In the genomic region with DNA sequence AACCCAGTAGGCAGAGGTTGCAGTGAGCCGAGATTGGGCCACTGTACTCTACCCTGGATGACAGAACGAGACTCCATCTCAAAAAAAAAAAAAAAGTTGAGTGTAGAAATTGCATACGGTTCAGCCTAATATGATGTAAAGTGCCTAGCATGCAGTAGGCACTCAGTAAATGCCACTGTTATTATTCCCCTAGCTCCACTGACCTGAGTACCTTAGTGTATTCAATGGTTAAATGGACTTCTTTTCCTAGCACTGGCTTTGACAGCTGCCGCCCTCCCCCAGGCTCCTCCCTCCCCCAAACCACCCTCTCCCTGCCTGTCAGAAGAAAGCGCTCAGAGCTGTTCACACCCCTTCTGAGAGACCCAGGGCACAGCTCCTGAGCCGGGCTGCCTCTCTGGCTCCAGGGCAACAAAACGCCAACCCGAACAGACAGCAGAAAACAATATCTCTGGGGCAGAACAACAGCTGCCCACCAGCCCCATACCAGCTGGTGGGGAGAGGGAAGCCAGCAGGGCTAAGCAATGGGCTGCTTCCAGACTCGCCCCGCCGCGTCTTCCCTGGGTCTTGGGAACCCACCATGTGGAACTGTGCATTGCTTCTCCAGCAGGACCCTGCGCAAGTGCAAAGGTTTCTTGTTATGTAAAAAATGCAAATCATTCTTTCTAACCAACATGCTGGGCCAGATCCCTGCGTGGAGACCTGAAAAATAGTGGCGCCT, we compare ENCODE assay signal across 1 cellular context.
TF ChIP-seq lines count a peak whose summit lies in the region.

No MANE protein-coding gene starts in this region.

TF ChIP-seq in HepG2, 621 proteins besides CTCF, POLR2A, EP300 and RAD21 (continued from another document and continues in another):
- TF ChIP-seq, protein P1, sequence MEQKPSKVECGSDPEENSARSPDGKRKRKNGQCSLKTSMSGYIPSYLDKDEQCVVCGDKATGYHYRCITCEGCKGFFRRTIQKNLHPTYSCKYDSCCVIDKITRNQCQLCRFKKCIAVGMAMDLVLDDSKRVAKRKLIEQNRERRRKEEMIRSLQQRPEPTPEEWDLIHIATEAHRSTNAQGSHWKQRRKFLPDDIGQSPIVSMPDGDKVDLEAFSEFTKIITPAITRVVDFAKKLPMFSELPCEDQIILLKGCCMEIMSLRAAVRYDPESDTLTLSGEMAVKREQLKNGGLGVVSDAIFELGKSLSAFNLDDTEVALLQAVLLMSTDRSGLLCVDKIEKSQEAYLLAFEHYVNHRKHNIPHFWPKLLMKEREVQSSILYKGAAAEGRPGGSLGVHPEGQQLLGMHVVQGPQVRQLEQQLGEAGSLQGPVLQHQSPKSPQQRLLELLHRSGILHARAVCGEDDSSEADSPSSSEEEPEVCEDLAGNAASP (CRISPR knock-in tag; IDR thresholded peaks at IDR 0.05; ENCODE audit: borderline replicate concordance): no peak
- TF ChIP-seq, protein P2, sequence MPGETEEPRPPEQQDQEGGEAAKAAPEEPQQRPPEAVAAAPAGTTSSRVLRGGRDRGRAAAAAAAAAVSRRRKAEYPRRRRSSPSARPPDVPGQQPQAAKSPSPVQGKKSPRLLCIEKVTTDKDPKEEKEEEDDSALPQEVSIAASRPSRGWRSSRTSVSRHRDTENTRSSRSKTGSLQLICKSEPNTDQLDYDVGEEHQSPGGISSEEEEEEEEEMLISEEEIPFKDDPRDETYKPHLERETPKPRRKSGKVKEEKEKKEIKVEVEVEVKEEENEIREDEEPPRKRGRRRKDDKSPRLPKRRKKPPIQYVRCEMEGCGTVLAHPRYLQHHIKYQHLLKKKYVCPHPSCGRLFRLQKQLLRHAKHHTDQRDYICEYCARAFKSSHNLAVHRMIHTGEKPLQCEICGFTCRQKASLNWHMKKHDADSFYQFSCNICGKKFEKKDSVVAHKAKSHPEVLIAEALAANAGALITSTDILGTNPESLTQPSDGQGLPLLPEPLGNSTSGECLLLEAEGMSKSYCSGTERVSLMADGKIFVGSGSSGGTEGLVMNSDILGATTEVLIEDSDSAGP (CRISPR knock-in tag; IDR thresholded peaks at IDR 0.05; ENCODE audit: borderline replicate concordance): 0 out of 2 replicates have a peak, but pooled peaks have one; percentile 13
- TF ChIP-seq ZNF234 (CRISPR knock-in tag; conservative IDR thresholded peaks at IDR 0.05) (no peak), NR3C1 (CRISPR knock-in tag; IDR thresholded peaks at IDR 0.05) (no peak), ZNF850 (CRISPR knock-in tag; conservative IDR thresholded peaks at IDR 0.05) (no peak), MBNL3 (CRISPR knock-in tag; conservative IDR thresholded peaks at IDR 0.05) (no peak), ZNF549 (CRISPR knock-in tag; IDR thresholded peaks at IDR 0.05) (no peak), NR2F6 (IDR thresholded peaks at IDR 0.05) (no peak), NR2F6 (CRISPR knock-in tag; IDR thresholded peaks at IDR 0.05) (0 out of 2 replicates have a peak, but pooled peaks have one; percentile 9), ZNF382 (CRISPR knock-in tag; IDR thresholded peaks at IDR 0.05; ENCODE audit: borderline replicate concordance) (no peak), MTF2 (CRISPR knock-in tag; IDR thresholded peaks at IDR 0.05; ENCODE audit: borderline replicate concordance) (0 out of 2 replicates have a peak, but pooled peaks have one; percentile 46), ZNF720 (CRISPR knock-in tag; IDR thresholded peaks at IDR 0.05) (no peak), SMAD1 (CRISPR knock-in tag; IDR thresholded peaks at IDR 0.05; ENCODE audit: borderline replicate concordance, low read depth) (no peak), SMARCE1 (IDR thresholded peaks at IDR 0.05; ENCODE audit: borderline replicate concordance) (no peak), NCOA1 (CRISPR knock-in tag; IDR thresholded peaks at IDR 0.05) (no peak), ZNF737 (CRISPR knock-in tag; IDR thresholded peaks at IDR 0.05; ENCODE audit: borderline replicate concordance) (no peak), ZSCAN21 (CRISPR knock-in tag; IDR thresholded peaks at IDR 0.05; ENCODE audit: borderline replicate concordance) (no peak; the same call in 1 of the 2 replicates), NFE2L1 (CRISPR knock-in tag; IDR thresholded peaks at IDR 0.05; ENCODE audit: borderline replicate concordance) (no peak), FOXO1 (CRISPR knock-in tag; IDR thresholded peaks at IDR 0.05) (no peak), KDM3A (CRISPR knock-in tag; IDR thresholded peaks at IDR 0.05; ENCODE audit: low read depth) (0 out of 2 replicates have a peak, but pooled peaks have one; percentile 13), CHD4 (IDR thresholded peaks at IDR 0.05; ENCODE audit: borderline replicate concordance, low read length) (no peak), PCBP1 (IDR thresholded peaks at IDR 0.05; ENCODE audit: borderline replicate concordance, low read depth, low read length) (no peak), NPAS2 (CRISPR knock-in tag; IDR thresholded peaks at IDR 0.05; ENCODE audit: borderline replicate concordance) (no peak), SOX6 (IDR thresholded peaks at IDR 0.05) (no peak), SOX6 (CRISPR knock-in tag; IDR thresholded peaks at IDR 0.05) (no peak), ZMYM3 (CRISPR knock-in tag; IDR thresholded peaks at IDR 0.05) (peak; percentile 24; the same call in 1 of the 2 replicates)
- TF ChIP-seq, protein P3, sequence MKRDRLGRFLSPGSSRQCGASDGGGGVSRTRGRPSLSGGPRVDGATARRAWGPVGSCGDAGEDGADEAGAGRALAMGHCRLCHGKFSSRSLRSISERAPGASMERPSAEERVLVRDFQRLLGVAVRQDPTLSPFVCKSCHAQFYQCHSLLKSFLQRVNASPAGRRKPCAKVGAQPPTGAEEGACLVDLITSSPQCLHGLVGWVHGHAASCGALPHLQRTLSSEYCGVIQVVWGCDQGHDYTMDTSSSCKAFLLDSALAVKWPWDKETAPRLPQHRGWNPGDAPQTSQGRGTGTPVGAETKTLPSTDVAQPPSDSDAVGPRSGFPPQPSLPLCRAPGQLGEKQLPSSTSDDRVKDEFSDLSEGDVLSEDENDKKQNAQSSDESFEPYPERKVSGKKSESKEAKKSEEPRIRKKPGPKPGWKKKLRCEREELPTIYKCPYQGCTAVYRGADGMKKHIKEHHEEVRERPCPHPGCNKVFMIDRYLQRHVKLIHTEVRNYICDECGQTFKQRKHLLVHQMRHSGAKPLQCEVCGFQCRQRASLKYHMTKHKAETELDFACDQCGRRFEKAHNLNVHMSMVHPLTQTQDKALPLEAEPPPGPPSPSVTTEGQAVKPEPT (CRISPR knock-in tag; IDR thresholded peaks at IDR 0.05; ENCODE audit: low read depth): no peak
- TF ChIP-seq, protein P4, sequence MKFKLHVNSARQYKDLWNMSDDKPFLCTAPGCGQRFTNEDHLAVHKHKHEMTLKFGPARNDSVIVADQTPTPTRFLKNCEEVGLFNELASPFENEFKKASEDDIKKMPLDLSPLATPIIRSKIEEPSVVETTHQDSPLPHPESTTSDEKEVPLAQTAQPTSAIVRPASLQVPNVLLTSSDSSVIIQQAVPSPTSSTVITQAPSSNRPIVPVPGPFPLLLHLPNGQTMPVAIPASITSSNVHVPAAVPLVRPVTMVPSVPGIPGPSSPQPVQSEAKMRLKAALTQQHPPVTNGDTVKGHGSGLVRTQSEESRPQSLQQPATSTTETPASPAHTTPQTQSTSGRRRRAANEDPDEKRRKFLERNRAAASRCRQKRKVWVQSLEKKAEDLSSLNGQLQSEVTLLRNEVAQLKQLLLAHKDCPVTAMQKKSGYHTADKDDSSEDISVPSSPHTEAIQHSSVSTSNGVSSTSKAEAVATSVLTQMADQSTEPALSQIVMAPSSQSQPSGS (CRISPR knock-in tag; IDR thresholded peaks at IDR 0.05): no peak
- TF ChIP-seq, protein P5, sequence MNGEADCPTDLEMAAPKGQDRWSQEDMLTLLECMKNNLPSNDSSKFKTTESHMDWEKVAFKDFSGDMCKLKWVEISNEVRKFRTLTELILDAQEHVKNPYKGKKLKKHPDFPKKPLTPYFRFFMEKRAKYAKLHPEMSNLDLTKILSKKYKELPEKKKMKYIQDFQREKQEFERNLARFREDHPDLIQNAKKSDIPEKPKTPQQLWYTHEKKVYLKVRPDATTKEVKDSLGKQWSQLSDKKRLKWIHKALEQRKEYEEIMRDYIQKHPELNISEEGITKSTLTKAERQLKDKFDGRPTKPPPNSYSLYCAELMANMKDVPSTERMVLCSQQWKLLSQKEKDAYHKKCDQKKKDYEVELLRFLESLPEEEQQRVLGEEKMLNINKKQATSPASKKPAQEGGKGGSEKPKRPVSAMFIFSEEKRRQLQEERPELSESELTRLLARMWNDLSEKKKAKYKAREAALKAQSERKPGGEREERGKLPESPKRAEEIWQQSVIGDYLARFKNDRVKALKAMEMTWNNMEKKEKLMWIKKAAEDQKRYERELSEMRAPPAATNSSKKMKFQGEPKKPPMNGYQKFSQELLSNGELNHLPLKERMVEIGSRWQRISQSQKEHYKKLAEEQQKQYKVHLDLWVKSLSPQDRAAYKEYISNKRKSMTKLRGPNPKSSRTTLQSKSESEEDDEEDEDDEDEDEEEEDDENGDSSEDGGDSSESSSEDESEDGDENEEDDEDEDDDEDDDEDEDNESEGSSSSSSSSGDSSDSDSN (CRISPR knock-in tag; IDR thresholded peaks at IDR 0.05): peak; percentile 39; the same call in 1 of the 2 replicates
- TF ChIP-seq, protein P6, sequence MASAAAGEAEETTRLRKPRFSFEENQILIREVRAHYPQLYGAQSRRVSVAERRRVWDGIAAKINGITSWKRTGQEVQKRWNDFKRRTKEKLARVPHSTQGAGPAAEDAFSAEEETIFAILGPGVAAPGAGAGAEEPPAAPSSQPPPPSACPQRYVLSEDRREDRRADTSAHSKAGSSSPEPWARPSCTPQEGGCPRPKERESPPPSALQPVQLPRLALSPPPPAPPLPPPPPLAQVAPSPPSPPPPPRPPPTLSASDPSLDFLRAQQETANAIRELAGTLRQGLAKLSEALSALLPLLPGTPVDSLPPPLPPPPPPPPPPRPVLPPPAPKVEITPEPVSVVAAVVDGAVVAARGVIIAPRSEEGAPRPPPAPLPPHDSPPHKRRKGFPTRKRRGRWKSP (CRISPR knock-in tag; IDR thresholded peaks at IDR 0.05): no peak
- TF ChIP-seq, protein P7, sequence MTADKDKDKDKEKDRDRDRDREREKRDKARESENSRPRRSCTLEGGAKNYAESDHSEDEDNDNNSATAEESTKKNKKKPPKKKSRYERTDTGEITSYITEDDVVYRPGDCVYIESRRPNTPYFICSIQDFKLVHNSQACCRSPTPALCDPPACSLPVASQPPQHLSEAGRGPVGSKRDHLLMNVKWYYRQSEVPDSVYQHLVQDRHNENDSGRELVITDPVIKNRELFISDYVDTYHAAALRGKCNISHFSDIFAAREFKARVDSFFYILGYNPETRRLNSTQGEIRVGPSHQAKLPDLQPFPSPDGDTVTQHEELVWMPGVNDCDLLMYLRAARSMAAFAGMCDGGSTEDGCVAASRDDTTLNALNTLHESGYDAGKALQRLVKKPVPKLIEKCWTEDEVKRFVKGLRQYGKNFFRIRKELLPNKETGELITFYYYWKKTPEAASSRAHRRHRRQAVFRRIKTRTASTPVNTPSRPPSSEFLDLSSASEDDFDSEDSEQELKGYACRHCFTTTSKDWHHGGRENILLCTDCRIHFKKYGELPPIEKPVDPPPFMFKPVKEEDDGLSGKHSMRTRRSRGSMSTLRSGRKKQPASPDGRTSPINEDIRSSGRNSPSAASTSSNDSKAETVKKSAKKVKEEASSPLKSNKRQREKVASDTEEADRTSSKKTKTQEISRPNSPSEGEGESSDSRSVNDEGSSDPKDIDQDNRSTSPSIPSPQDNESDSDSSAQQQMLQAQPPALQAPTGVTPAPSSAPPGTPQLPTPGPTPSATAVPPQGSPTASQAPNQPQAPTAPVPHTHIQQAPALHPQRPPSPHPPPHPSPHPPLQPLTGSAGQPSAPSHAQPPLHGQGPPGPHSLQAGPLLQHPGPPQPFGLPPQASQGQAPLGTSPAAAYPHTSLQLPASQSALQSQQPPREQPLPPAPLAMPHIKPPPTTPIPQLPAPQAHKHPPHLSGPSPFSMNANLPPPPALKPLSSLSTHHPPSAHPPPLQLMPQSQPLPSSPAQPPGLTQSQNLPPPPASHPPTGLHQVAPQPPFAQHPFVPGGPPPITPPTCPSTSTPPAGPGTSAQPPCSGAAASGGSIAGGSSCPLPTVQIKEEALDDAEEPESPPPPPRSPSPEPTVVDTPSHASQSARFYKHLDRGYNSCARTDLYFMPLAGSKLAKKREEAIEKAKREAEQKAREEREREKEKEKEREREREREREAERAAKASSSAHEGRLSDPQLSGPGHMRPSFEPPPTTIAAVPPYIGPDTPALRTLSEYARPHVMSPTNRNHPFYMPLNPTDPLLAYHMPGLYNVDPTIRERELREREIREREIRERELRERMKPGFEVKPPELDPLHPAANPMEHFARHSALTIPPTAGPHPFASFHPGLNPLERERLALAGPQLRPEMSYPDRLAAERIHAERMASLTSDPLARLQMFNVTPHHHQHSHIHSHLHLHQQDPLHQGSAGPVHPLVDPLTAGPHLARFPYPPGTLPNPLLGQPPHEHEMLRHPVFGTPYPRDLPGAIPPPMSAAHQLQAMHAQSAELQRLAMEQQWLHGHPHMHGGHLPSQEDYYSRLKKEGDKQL (CRISPR knock-in tag; IDR thresholded peaks at IDR 0.05; ENCODE audit: low read depth): no peak
- TF ChIP-seq, protein P8, sequence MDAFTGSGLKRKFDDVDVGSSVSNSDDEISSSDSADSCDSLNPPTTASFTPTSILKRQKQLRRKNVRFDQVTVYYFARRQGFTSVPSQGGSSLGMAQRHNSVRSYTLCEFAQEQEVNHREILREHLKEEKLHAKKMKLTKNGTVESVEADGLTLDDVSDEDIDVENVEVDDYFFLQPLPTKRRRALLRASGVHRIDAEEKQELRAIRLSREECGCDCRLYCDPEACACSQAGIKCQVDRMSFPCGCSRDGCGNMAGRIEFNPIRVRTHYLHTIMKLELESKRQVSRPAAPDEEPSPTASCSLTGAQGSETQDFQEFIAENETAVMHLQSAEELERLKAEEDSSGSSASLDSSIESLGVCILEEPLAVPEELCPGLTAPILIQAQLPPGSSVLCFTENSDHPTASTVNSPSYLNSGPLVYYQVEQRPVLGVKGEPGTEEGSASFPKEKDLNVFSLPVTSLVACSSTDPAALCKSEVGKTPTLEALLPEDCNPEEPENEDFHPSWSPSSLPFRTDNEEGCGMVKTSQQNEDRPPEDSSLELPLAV (CRISPR knock-in tag; conservative IDR thresholded peaks at IDR 0.05; ENCODE audit: low read depth): no peak
